In genomic region chr3:8709801-8710524, GRCh38 we compare ENCODE assay signal across 20 cellular contexts.
DNase-seq lines count a peak whose midpoint lies in the region; ATAC-seq and TF ChIP-seq lines count a peak whose summit lies in the region.
"Had no signal": no experiment of that assay in that cellular context is flagged by ENCODE, and none has a peak within 500 bp of the region (broad histone marks: within the 10 kb centered on the region; RNA-seq: fewer than 3 reads in every experiment).

No MANE protein-coding gene starts in this region.

- DNase-seq in GM03348 (ENCODE audit: low spot score) (peak; percentile 2), NCI-H69 (lab: John Stamatoyannopoulos, UW) (peak; percentile 76), iPS-NIHi7 (ENCODE audit: extremely low spot score) (peak; percentile 5), hippocampal formation (lab: John Stamatoyannopoulos, UW) (no peak)
- no peak for DNase-seq in activated CD4-positive, alpha-beta T cell treated with anti-CD3 and anti-CD28 coated beads for 1 hour
- DNase-seq in activated CD8-positive, alpha-beta memory T cell treated with anti-CD3 and anti-CD28 coated beads, Interleukin-2, amount 50 U/mL, for 4 hours: no peak
- DNase-seq: activated effector memory CD4-positive, alpha-beta T cell treated with anti-CD3 and anti-CD28 coated beads, Interleukin-2, amount 50 U/mL, for 16 hours; amniotic stem cell; DND-41; effector memory CD4-positive, alpha-beta T cell; mucosa of descending colon; NCI-H1694; stimulated activated CD4-positive, alpha-beta T cell treated with anti-CD3 and anti-CD28 coated beads, Interleukin-4, amount 100 ng/mL, for 1 hour; T-helper 17 cell had no signal

- no peak for TF ChIP-seq CTCF in C4-2B (conservative IDR thresholded peaks at IDR 0.05)

- peak overlapping the region; percentile 71 for H3K27ac ChIP-seq in C4-2B
- H3K27ac ChIP-seq: hepatocyte, RWPE1, thoracic aorta had no signal

- ATAC-seq in HG03039 (IDR thresholded peaks at IDR 0.05; ENCODE audit: unreplicated experiment): no peak
- ATAC-seq: mucosa of descending colon, sciatic nerve, T-helper 17 cell had no signal

Comparison
In these comparisons a context has a peak if more than half of its experiments do, and no peak if none do; other contexts are left out.
1. DNase-seq: peak in GM03348 (single experiment), NCI-H69 (single experiment) and iPS-NIHi7 (single experiment); none in hippocampal formation (0 of 2), activated CD4-positive, alpha-beta T cell treated with anti-CD3 and anti-CD28 coated beads for 1 hour (single experiment) and activated CD8-positive, alpha-beta memory T cell treated with anti-CD3 and anti-CD28 coated beads, Interleukin-2, amount 50 U/mL, for 4 hours (single experiment).